Comparison of ENCODE assay signal across 12 cellular contexts in the genomic region with DNA sequence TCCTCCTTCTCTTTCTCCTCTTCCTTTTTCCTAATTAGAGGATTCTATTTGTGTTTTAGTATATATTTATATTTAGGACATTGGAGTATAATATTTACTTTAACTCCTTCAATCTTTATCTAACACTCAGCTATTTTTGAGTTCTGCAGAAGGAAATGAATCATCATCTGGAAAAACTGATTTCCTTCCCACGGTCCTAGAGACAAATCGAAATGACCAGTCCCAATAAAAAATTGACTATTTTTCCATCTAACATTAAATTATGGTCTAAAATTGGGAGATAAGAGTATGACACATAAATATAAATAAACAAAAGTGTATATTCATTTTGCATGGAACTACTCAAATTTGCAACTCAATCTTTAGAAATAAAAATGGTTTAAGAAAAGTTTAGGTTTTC.
DNase-seq lines count a peak whose midpoint lies in the region; ATAC-seq, FAIRE-seq and TF ChIP-seq lines count a peak whose summit lies in the region.
"Had no signal": no experiment of that assay in that cellular context is flagged by ENCODE, and none has a peak within 500 bp of the region (broad histone marks: within the 10 kb centered on the region; RNA-seq: fewer than 3 reads in every experiment).

No MANE protein-coding gene starts in this region.

- no peaks in the 10 kb centered on the region for H3K9me3 ChIP-seq in kidney (ENCODE audit: control insufficient read depth in 1 of 2, low read length in 2 of 2)
- H3K9me3 ChIP-seq in OCI-LY7 (ENCODE audit: low read length), result no peaks in the 10 kb centered on the region

- no peak for TF ChIP-seq POLR2A in GM12891 (IDR thresholded peaks at IDR 0.05; ENCODE audit: low read depth, low read length)

- no peak for ATAC-seq in HG03571 (IDR thresholded peaks at IDR 0.05; ENCODE audit: unreplicated experiment)
- ATAC-seq: natural killer cell treated with Interleukin-12 subunit alpha and Interleukin-12 subunit beta and Interleukin-15 and Interleukin-18, amount 100 ng/mL, for 72 hours had no signal

- H3K79me2 ChIP-seq in OCI-LY7 (ENCODE audit: insufficient read depth, low read depth, low read length), result no peaks in the 10 kb centered on the region

- no peak overlapping the region for H3K4me2 ChIP-seq in OCI-LY7 (ENCODE audit: low read length)

- FAIRE-seq in bronchial epithelial cell (lab: Jason Lieb, UNC) (no peak), kidney (lab: Jason Lieb, UNC) (peak; percentile 46), GM12891 (lab: Jason Lieb, UNC) (no peak)

- DNase-seq in AG10803 (ENCODE audit: low read depth), result peak; percentile 48
- peak; percentile 75 for DNase-seq in LHCN-M2 (ENCODE audit: low read depth)
- DNase-seq in bronchial epithelial cell (ENCODE audit: low read depth), result peak; percentile 76
- no peak for DNase-seq in kidney
- no peak for DNase-seq in GM12891 (ENCODE audit: insufficient read length, low spot score)
- DNase-seq in OCI-LY7 (ENCODE audit: low spot score), result no peak
- DNase-seq in HPDE6-E6E7 (ENCODE audit: extremely low spot score), result no peak
- DNase-seq: activated CD4-positive, alpha-beta T cell treated with anti-CD3 and anti-CD28 coated beads for 48 hours; NCI-H187; NCI-H446 had no signal

- H3K36me3 ChIP-seq in bronchial epithelial cell (ENCODE audit: control insufficient read depth, insufficient read depth, low read length), result no peaks in the 10 kb centered on the region
- no peaks in the 10 kb centered on the region for H3K36me3 ChIP-seq in kidney (ENCODE audit: control insufficient read depth in 1 of 2, insufficient read depth in 2 of 2, low read length in 2 of 2)
- H3K36me3 ChIP-seq in OCI-LY7 (ENCODE audit: insufficient read depth, low read length), result no peaks in the 10 kb centered on the region

- H3K9me2 ChIP-seq in OCI-LY7 (ENCODE audit: insufficient read depth, low read length), result no peaks in the 10 kb centered on the region

- TF ChIP-seq CTCF in AG10803 (conservative IDR thresholded peaks at IDR 0.05; ENCODE audit: low read length), result no peak
- no peak for TF ChIP-seq CTCF in bronchial epithelial cell (IDR thresholded peaks at IDR 0.05; ENCODE audit: insufficient read depth, low read length, severe bottlenecking)
- TF ChIP-seq CTCF in kidney (IDR thresholded peaks at IDR 0.05; ENCODE audit: borderline replicate concordance, extremely low read depth, insufficient read depth), result no peak
- no peak for TF ChIP-seq CTCF in OCI-LY7 (conservative IDR thresholded peaks at IDR 0.05; ENCODE audit: low read length)

- CTCF ChIA-PET in OCI-LY7 (lab: Charles Lee; ENCODE audit: unreplicated experiment), result no interaction called here

- no peaks in the 10 kb centered on the region for H3K27me3 ChIP-seq in bronchial epithelial cell (ENCODE audit: control insufficient read depth, insufficient read depth, low read length)

- H3K9ac ChIP-seq in kidney (ENCODE audit: low read length in 2 of 2), result no peak overlapping the region

- no peak overlapping the region for H3K27ac ChIP-seq in kidney (ENCODE audit: low read depth in 2 of 2, low read length in 2 of 2)
- H3K27ac ChIP-seq in OCI-LY7 (ENCODE audit: low read depth, low read length, poor library complexity, severe bottlenecking), result no peak overlapping the region

- H3K4me1 ChIP-seq in kidney (ENCODE audit: control insufficient read depth in 1 of 2, insufficient read depth in 1 of 2, low read depth in 1 of 2, low read length in 2 of 2), result peaks cover 0 to 5% of the 10 kb centered on the region in 2 donors
- no peaks in the 10 kb centered on the region for H3K4me1 ChIP-seq in OCI-LY7 (ENCODE audit: insufficient read depth, low read length, poor library complexity, severe bottlenecking)

- POLR2A ChIA-PET in OCI-LY7 (lab: Charles Lee), result interaction anchor here (0.6 kb wide), 1 partner anchor 1302 kb away, joined by 3 read pairs; no protein-coding TSS in a partner anchor

- H4K20me1 ChIP-seq in OCI-LY7 (ENCODE audit: insufficient read depth, low read length), result no peaks in the 10 kb centered on the region

- H3K4me3 ChIP-seq in AG10803 (ENCODE audit: low read length) (no peak overlapping the region), bronchial epithelial cell (ENCODE audit: low read depth, low read length) (no peak overlapping the region), kidney (ENCODE audit: low read length in 2 of 2) (no peak overlapping the region), OCI-LY7 (ENCODE audit: low read depth, low read length, poor library complexity, severe bottlenecking) (no peak overlapping the region)

- BruUV-seq in OCI-LY7 (replicated peaks; lab: Mats Ljungman, UMichigan), result no TSS peak

- intact Hi-C loops in kidney (cut with DNase I), result no loop called here
- intact Hi-C loops in OCI-LY7 (cut with micrococcal nuclease; ENCODE audit: unreplicated experiment), result no loop called here

- no peak overlapping the region for H2AFZ ChIP-seq in OCI-LY7 (ENCODE audit: low read length)

TF ChIP-seq in GM12891, 5 proteins besides CTCF, POLR2A, EP300 and RAD21:
- no peak for TF ChIP-seq PAX5 (IDR thresholded peaks at IDR 0.05; ENCODE audit: insufficient read depth, low read length, severe bottlenecking)
- TF ChIP-seq POLR2AphosphoS5 (IDR thresholded peaks at IDR 0.05; ENCODE audit: low read depth, low read length), result no peak
- no peak for TF ChIP-seq TAF1 (IDR thresholded peaks at IDR 0.05; ENCODE audit: low read depth, low read length)
- no peak for TF ChIP-seq SPI1 (IDR thresholded peaks at IDR 0.05; ENCODE audit: low read depth, low read length)
- no peak for TF ChIP-seq POU2F2 (IDR thresholded peaks at IDR 0.05; ENCODE audit: low read depth, low read length)

Comparison
In these comparisons a context has a peak if more than half of its experiments do, and no peak if none do; other contexts are left out.
1. DNase-seq: peak in AG10803 (single experiment), LHCN-M2 (single experiment) and bronchial epithelial cell (single experiment); none in kidney (single experiment), GM12891 (single experiment), OCI-LY7 (single experiment) and HPDE6-E6E7 (single experiment).